In the genomic region with DNA sequence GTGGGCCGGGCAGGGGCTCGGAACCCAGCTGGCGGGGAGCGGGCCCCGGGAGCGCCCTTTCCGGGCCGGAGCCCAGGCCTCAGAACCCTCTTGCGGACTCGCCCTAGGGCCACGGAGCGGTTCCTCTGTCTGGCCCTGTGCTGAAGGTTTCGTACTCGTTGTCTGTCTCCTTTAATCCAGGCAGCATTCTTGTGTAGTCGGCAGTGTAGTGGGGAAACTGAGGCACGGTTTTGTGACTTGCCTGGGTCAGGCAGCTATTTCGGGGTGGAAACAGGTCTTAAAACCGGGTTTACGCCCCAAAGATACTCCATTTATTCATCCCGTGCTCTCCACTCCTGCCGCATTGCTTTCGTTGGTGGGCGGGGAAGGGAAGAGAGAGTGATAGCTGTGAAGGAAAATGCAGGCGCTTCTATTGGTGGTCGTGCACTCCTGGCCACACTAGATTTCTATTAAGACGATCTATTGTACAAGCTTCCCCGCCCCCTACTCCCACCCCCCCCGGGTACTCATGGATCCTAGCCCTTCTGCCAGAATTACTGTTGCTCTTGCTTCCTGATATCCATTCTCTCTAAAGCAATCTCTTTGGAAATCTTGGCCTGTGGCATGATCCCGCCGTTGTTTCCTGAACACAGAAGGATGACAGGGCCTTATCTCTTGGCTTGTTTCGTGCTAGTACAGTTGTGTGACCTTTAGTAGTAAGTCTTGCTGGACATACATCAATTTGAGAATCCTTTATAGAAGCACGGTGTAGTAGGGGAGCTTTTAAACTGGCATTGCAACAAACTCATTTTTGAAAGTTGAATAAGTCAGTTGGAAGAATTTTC, we compare ENCODE assay signal across 1 cellular context.
TF ChIP-seq lines count a peak whose summit lies in the region.

No MANE protein-coding gene starts in this region.

TF ChIP-seq in HepG2, 621 proteins besides CTCF, POLR2A, EP300 and RAD21 (continued from another document and continues in another):
- TF ChIP-seq TGIF2 (CRISPR knock-in tag; IDR thresholded peaks at IDR 0.05), result no peak; the same call in 1 of the 2 replicates
- TF ChIP-seq, protein P1, sequence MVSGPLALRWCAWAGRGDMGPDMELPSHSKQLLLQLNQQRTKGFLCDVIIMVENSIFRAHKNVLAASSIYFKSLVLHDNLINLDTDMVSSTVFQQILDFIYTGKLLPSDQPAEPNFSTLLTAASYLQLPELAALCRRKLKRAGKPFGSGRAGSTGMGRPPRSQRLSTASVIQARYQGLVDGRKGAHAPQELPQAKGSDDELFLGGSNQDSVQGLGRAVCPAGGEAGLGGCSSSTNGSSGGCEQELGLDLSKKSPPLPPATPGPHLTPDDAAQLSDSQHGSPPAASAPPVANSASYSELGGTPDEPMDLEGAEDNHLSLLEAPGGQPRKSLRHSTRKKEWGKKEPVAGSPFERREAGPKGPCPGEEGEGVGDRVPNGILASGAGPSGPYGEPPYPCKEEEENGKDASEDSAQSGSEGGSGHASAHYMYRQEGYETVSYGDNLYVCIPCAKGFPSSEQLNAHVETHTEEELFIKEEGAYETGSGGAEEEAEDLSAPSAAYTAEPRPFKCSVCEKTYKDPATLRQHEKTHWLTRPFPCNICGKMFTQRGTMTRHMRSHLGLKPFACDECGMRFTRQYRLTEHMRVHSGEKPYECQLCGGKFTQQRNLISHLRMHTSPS (CRISPR knock-in tag; IDR thresholded peaks at IDR 0.05; ENCODE audit: low read depth), result no peak
- TF ChIP-seq ZNF282 (IDR thresholded peaks at IDR 0.05; ENCODE audit: partially characterized antibody), result no peak
- TF ChIP-seq LCORL (IDR thresholded peaks at IDR 0.05), result no peak
- TF ChIP-seq LCORL (CRISPR knock-in tag; IDR thresholded peaks at IDR 0.05), result peak; percentile 38; the same call in 1 of the 2 replicates
- no peak for TF ChIP-seq ZNF660 (CRISPR knock-in tag; IDR thresholded peaks at IDR 0.05; ENCODE audit: borderline replicate concordance, low read depth)
- TF ChIP-seq, protein P2, sequence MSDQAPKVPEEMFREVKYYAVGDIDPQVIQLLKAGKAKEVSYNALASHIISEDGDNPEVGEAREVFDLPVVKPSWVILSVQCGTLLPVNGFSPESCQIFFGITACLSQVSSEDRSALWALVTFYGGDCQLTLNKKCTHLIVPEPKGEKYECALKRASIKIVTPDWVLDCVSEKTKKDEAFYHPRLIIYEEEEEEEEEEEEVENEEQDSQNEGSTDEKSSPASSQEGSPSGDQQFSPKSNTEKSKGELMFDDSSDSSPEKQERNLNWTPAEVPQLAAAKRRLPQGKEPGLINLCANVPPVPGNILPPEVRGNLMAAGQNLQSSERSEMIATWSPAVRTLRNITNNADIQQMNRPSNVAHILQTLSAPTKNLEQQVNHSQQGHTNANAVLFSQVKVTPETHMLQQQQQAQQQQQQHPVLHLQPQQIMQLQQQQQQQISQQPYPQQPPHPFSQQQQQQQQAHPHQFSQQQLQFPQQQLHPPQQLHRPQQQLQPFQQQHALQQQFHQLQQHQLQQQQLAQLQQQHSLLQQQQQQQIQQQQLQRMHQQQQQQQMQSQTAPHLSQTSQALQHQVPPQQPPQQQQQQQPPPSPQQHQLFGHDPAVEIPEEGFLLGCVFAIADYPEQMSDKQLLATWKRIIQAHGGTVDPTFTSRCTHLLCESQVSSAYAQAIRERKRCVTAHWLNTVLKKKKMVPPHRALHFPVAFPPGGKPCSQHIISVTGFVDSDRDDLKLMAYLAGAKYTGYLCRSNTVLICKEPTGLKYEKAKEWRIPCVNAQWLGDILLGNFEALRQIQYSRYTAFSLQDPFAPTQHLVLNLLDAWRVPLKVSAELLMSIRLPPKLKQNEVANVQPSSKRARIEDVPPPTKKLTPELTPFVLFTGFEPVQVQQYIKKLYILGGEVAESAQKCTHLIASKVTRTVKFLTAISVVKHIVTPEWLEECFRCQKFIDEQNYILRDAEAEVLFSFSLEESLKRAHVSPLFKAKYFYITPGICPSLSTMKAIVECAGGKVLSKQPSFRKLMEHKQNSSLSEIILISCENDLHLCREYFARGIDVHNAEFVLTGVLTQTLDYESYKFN (CRISPR knock-in tag; conservative IDR thresholded peaks at IDR 0.05), result no peak; the same call in 1 of the 2 replicates
- TF ChIP-seq ZNF816 (CRISPR knock-in tag; IDR thresholded peaks at IDR 0.05; ENCODE audit: borderline replicate concordance), result no peak
- TF ChIP-seq ZFY (CRISPR knock-in tag; IDR thresholded peaks at IDR 0.05), result peak; percentile 10; the same call in 1 of the 2 replicates
- peak; percentile 8; the same call in 1 of the 2 replicates for TF ChIP-seq HES4 (CRISPR knock-in tag; IDR thresholded peaks at IDR 0.05; ENCODE audit: borderline replicate concordance)
- no peak for TF ChIP-seq DMAP1 (CRISPR knock-in tag; IDR thresholded peaks at IDR 0.05)
- TF ChIP-seq, protein P3, sequence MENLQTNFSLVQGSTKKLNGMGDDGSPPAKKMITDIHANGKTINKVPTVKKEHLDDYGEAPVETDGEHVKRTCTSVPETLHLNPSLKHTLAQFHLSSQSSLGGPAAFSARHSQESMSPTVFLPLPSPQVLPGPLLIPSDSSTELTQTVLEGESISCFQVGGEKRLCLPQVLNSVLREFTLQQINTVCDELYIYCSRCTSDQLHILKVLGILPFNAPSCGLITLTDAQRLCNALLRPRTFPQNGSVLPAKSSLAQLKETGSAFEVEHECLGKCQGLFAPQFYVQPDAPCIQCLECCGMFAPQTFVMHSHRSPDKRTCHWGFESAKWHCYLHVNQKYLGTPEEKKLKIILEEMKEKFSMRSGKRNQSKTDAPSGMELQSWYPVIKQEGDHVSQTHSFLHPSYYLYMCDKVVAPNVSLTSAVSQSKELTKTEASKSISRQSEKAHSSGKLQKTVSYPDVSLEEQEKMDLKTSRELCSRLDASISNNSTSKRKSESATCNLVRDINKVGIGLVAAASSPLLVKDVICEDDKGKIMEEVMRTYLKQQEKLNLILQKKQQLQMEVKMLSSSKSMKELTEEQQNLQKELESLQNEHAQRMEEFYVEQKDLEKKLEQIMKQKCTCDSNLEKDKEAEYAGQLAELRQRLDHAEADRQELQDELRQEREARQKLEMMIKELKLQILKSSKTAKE (CRISPR knock-in tag; IDR thresholded peaks at IDR 0.05; ENCODE audit: borderline replicate concordance), result no peak
- TF ChIP-seq ZNF546 (CRISPR knock-in tag; conservative IDR thresholded peaks at IDR 0.05), result no peak
- no peak for TF ChIP-seq HCFC1 (IDR thresholded peaks at IDR 0.05; ENCODE audit: low read depth, low read length)
- TF ChIP-seq RXRB (CRISPR knock-in tag; IDR thresholded peaks at IDR 0.05; ENCODE audit: borderline replicate concordance), result no peak
- TF ChIP-seq, protein P4, sequence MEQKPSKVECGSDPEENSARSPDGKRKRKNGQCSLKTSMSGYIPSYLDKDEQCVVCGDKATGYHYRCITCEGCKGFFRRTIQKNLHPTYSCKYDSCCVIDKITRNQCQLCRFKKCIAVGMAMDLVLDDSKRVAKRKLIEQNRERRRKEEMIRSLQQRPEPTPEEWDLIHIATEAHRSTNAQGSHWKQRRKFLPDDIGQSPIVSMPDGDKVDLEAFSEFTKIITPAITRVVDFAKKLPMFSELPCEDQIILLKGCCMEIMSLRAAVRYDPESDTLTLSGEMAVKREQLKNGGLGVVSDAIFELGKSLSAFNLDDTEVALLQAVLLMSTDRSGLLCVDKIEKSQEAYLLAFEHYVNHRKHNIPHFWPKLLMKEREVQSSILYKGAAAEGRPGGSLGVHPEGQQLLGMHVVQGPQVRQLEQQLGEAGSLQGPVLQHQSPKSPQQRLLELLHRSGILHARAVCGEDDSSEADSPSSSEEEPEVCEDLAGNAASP (CRISPR knock-in tag; IDR thresholded peaks at IDR 0.05; ENCODE audit: borderline replicate concordance), result no peak
- no peak for TF ChIP-seq SETDB1 (CRISPR knock-in tag; IDR thresholded peaks at IDR 0.05; ENCODE audit: borderline replicate concordance)
- TF ChIP-seq ZNF292 (CRISPR knock-in tag; IDR thresholded peaks at IDR 0.05; ENCODE audit: borderline replicate concordance, low read depth), result 0 out of 2 replicates have a peak, but pooled peaks have one; percentile 13
- no peak for TF ChIP-seq GATA4 (IDR thresholded peaks at IDR 0.05; ENCODE audit: borderline replicate concordance, low read depth)
- TF ChIP-seq, protein P5, sequence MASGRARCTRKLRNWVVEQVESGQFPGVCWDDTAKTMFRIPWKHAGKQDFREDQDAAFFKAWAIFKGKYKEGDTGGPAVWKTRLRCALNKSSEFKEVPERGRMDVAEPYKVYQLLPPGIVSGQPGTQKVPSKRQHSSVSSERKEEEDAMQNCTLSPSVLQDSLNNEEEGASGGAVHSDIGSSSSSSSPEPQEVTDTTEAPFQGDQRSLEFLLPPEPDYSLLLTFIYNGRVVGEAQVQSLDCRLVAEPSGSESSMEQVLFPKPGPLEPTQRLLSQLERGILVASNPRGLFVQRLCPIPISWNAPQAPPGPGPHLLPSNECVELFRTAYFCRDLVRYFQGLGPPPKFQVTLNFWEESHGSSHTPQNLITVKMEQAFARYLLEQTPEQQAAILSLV (CRISPR knock-in tag; IDR thresholded peaks at IDR 0.05; ENCODE audit: borderline replicate concordance), result no peak
- no peak for TF ChIP-seq HMG20A (CRISPR knock-in tag; IDR thresholded peaks at IDR 0.05; ENCODE audit: borderline replicate concordance)
- TF ChIP-seq, protein P6, sequence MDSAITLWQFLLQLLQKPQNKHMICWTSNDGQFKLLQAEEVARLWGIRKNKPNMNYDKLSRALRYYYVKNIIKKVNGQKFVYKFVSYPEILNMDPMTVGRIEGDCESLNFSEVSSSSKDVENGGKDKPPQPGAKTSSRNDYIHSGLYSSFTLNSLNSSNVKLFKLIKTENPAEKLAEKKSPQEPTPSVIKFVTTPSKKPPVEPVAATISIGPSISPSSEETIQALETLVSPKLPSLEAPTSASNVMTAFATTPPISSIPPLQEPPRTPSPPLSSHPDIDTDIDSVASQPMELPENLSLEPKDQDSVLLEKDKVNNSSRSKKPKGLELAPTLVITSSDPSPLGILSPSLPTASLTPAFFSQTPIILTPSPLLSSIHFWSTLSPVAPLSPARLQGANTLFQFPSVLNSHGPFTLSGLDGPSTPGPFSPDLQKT (CRISPR knock-in tag; IDR thresholded peaks at IDR 0.05; ENCODE audit: borderline replicate concordance), result no peak
- TF ChIP-seq ZNF550 (CRISPR knock-in tag; IDR thresholded peaks at IDR 0.05; ENCODE audit: borderline replicate concordance), result no peak
- TF ChIP-seq, protein P7, sequence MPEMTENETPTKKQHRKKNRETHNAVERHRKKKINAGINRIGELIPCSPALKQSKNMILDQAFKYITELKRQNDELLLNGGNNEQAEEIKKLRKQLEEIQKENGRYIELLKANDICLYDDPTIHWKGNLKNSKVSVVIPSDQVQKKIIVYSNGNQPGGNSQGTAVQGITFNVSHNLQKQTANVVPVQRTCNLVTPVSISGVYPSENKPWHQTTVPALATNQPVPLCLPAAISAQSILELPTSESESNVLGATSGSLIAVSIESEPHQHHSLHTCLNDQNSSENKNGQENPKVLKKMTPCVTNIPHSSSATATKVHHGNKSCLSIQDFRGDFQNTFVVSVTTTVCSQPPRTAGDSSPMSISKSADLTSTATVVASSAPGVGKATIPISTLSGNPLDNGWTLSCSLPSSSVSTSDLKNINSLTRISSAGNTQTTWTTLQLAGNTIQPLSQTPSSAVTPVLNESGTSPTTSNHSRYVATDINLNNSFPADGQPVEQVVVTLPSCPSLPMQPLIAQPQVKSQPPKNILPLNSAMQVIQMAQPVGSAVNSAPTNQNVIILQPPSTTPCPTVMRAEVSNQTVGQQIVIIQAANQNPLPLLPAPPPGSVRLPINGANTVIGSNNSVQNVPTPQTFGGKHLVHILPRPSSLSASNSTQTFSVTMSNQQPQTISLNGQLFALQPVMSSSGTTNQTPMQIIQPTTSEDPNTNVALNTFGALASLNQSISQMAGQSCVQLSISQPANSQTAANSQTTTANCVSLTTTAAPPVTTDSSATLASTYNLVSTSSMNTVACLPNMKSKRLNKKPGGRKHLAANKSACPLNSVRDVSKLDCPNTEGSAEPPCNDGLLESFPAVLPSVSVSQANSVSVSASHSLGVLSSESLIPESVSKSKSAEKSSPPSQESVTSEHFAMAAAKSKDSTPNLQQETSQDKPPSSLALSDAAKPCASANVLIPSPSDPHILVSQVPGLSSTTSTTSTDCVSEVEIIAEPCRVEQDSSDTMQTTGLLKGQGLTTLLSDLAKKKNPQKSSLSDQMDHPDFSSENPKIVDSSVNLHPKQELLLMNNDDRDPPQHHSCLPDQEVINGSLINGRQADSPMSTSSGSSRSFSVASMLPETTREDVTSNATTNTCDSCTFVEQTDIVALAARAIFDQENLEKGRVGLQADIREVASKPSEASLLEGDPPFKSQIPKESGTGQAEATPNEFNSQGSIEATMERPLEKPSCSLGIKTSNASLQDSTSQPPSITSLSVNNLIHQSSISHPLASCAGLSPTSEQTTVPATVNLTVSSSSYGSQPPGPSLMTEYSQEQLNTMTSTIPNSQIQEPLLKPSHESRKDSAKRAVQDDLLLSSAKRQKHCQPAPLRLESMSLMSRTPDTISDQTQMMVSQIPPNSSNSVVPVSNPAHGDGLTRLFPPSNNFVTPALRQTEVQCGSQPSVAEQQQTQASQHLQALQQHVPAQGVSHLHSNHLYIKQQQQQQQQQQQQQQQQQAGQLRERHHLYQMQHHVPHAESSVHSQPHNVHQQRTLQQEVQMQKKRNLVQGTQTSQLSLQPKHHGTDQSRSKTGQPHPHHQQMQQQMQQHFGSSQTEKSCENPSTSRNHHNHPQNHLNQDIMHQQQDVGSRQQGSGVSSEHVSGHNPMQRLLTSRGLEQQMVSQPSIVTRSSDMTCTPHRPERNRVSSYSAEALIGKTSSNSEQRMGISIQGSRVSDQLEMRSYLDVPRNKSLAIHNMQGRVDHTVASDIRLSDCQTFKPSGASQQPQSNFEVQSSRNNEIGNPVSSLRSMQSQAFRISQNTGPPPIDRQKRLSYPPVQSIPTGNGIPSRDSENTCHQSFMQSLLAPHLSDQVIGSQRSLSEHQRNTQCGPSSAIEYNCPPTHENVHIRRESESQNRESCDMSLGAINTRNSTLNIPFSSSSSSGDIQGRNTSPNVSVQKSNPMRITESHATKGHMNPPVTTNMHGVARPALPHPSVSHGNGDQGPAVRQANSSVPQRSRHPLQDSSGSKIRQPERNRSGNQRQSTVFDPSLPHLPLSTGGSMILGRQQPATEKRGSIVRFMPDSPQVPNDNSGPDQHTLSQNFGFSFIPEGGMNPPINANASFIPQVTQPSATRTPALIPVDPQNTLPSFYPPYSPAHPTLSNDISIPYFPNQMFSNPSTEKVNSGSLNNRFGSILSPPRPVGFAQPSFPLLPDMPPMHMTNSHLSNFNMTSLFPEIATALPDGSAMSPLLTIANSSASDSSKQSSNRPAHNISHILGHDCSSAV (CRISPR knock-in tag; IDR thresholded peaks at IDR 0.05; ENCODE audit: borderline replicate concordance), result no peak
- TF ChIP-seq, protein P8, sequence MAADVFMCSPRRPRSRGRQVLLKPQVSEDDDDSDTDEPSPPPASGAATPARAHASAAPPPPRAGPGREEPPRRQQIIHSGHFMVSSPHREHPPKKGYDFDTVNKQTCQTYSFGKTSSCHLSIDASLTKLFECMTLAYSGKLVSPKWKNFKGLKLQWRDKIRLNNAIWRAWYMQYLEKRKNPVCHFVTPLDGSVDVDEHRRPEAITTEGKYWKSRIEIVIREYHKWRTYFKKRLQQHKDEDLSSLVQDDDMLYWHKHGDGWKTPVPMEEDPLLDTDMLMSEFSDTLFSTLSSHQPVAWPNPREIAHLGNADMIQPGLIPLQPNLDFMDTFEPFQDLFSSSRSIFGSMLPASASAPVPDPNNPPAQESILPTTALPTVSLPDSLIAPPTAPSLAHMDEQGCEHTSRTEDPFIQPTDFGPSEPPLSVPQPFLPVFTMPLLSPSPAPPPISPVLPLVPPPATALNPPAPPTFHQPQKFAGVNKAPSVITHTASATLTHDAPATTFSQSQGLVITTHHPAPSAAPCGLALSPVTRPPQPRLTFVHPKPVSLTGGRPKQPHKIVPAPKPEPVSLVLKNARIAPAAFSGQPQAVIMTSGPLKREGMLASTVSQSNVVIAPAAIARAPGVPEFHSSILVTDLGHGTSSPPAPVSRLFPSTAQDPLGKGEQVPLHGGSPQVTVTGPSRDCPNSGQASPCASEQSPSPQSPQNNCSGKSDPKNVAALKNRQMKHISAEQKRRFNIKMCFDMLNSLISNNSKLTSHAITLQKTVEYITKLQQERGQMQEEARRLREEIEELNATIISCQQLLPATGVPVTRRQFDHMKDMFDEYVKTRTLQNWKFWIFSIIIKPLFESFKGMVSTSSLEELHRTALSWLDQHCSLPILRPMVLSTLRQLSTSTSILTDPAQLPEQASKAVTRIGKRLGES (CRISPR knock-in tag; IDR thresholded peaks at IDR 0.05; ENCODE audit: borderline replicate concordance), result no peak
- TF ChIP-seq GPN1 (CRISPR knock-in tag; IDR thresholded peaks at IDR 0.05; ENCODE audit: borderline replicate concordance), result no peak
- TF ChIP-seq NR1H2 (CRISPR knock-in tag; IDR thresholded peaks at IDR 0.05; ENCODE audit: borderline replicate concordance, low read depth), result no peak
